8 cellular contexts compared by ENCODE assay signal in the genomic region with DNA sequence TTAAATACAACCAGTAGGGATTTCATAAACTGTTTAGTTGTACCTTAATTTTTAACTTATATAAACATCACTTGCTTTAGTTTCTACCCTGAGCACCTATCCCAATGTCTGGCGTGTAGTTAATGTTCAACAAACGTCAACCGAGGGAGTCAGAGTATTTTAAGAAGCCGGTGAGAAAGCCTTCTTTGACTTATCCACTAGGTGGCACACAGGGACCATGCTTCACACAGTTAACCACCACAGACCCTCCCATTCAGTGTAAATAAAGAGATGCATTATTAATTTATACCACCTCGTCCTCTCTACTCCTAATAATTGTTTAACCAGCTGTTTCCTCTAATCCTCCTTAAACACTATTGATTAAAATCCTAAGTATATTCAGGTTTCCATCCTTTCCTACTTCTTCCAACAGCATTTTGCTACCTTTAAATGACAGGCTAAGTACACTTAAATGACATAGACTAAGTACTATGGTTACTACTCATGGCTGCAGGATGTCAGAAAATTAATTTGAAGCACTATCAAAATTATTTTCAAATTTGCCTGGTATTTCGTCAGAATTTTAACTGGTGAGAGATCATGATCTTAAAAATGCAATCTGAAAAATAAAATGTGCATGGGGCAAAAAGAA. TPM values are rescaled to one million over a fixed set of nuclear protein-coding genes. Genes with fewer than 3 reads are reported as not detected.
DNase-seq lines count a peak whose midpoint lies in the region; ATAC-seq and TF ChIP-seq lines count a peak whose summit lies in the region.

No MANE protein-coding gene starts in this region.

- TF ChIP-seq CTCF in WERI-Rb-1 (IDR thresholded peaks at IDR 0.05; ENCODE audit: low read depth, low read length), result peak; percentile 75
- peak; percentile 71 for TF ChIP-seq CTCF in psoas muscle (IDR thresholded peaks at IDR 0.05)

- H3K4me3 Mint-ChIP-seq in activated T-helper 1 cell treated with anti-CD3 and anti-CD28 coated beads, Interleukin-12 subunit alpha, Interleukin-12 subunit beta, Interleukin-2, Interleukin-4 antibody, amounts not matched to agents 30 ng/mL and 10 ng/mL and 1 ng/mL, durations not matched to agents 14 hours and 24 hours and 36 hours, result no peak overlapping the region

- H3K9me3 ChIP-seq in WERI-Rb-1 (ENCODE audit: severe bottlenecking), result no peaks in the 10 kb centered on the region
- H3K9me3 ChIP-seq in psoas muscle, result no peaks in the 10 kb centered on the region

- H3K27ac Mint-ChIP-seq in activated T-helper 1 cell treated with anti-CD3 and anti-CD28 coated beads, Interleukin-12 subunit alpha, Interleukin-12 subunit beta, Interleukin-2, Interleukin-4 antibody, amounts not matched to agents 30 ng/mL and 10 ng/mL and 1 ng/mL, durations not matched to agents 14 hours and 24 hours and 36 hours, result no peak overlapping the region

- H3K27ac ChIP-seq in WERI-Rb-1 (no peak overlapping the region), psoas muscle (no peak overlapping the region)

- peaks cover 49% of the 10 kb centered on the region for H3K27me3 Mint-ChIP-seq in activated T-helper 1 cell treated with anti-CD3 and anti-CD28 coated beads, Interleukin-12 subunit alpha, Interleukin-12 subunit beta, Interleukin-2, Interleukin-4 antibody, amounts not matched to agents 30 ng/mL and 10 ng/mL and 1 ng/mL, durations not matched to agents 14 hours and 24 hours and 36 hours (ENCODE audit: insufficient read depth)

- H3K36me3 Mint-ChIP-seq in activated T-helper 1 cell treated with anti-CD3 and anti-CD28 coated beads, Interleukin-12 subunit alpha, Interleukin-12 subunit beta, Interleukin-2, Interleukin-4 antibody, amounts not matched to agents 30 ng/mL and 10 ng/mL and 1 ng/mL, durations not matched to agents 14 hours and 24 hours and 36 hours (ENCODE audit: low read depth), result peaks cover 2% of the 10 kb centered on the region

- H3K27me3 ChIP-seq in WERI-Rb-1 (ENCODE audit: insufficient read depth, low read depth, severe bottlenecking) (no peaks in the 10 kb centered on the region), psoas muscle (ENCODE audit: insufficient read depth in 3 of 3, low read length in 2 of 3) (peaks cover 2 to 32% (median 14%) of the 10 kb centered on the region in 3 donors)

- no peaks in the 10 kb centered on the region for H3K4me1 Mint-ChIP-seq in activated T-helper 1 cell treated with anti-CD3 and anti-CD28 coated beads, Interleukin-12 subunit alpha, Interleukin-12 subunit beta, Interleukin-2, Interleukin-4 antibody, amounts not matched to agents 30 ng/mL and 10 ng/mL and 1 ng/mL, durations not matched to agents 14 hours and 24 hours and 36 hours (ENCODE audit: low read depth)

- ATAC-seq in GM19452 (IDR thresholded peaks at IDR 0.05; ENCODE audit: unreplicated experiment) (peak; percentile 86), HG03342 (IDR thresholded peaks at IDR 0.05; ENCODE audit: unreplicated experiment) (peak; percentile 84), psoas muscle (peak in 2 of 4 donors; percentile 68 to 70)

- peak; percentile 85 for DNase-seq in DMS53 treated with DMSO at 0.1 percent for 48 hours (lab: John Stamatoyannopoulos, UW; ENCODE audit: unreplicated experiment)
- DNase-seq in NCI-H2171 (lab: John Stamatoyannopoulos, UW), result peak; percentile 23
- peak; percentile 44 for DNase-seq in WERI-Rb-1
- peak; percentile 47 for DNase-seq in germinal center (ENCODE audit: low spot score)
- no peak for DNase-seq in psoas muscle
- no peak for DNase-seq in activated T-helper 1 cell treated with anti-CD3 and anti-CD28 coated beads, Interleukin-12 subunit alpha, Interleukin-12 subunit beta, Interleukin-2, Interleukin-4 antibody, amounts not matched to agents 30 ng/mL and 10 ng/mL and 1 ng/mL, durations not matched to agents 14 hours and 24 hours and 36 hours (ENCODE audit: low spot score)

- no peaks in the 10 kb centered on the region for H3K9me3 Mint-ChIP-seq in activated T-helper 1 cell treated with anti-CD3 and anti-CD28 coated beads, Interleukin-12 subunit alpha, Interleukin-12 subunit beta, Interleukin-2, Interleukin-4 antibody, amounts not matched to agents 30 ng/mL and 10 ng/mL and 1 ng/mL, durations not matched to agents 14 hours and 24 hours and 36 hours

- intact Hi-C loops in psoas muscle (cut with DNase I), result no loop called here
- intact Hi-C loops in activated T-helper 1 cell treated with anti-CD3 and anti-CD28 coated beads, Interleukin-12 subunit alpha, Interleukin-12 subunit beta, Interleukin-2, Interleukin-4 antibody, amounts not matched to agents 30 ng/mL and 10 ng/mL and 1 ng/mL, durations not matched to agents 14 hours and 24 hours and 36 hours (cut with micrococcal nuclease), result loop anchor here (10.0 kb wide), 1 partner anchor 206 kb away; no protein-coding TSS in a partner anchor

- H3K36me3 ChIP-seq in WERI-Rb-1 (no peaks in the 10 kb centered on the region), psoas muscle (ENCODE audit: insufficient read depth in 1 of 2, low read depth in 1 of 2) (no peaks in the 10 kb centered on the region)

- WGBS in psoas muscle, 3 donors, result 6 to 8% (median 7%) methylated on average over 6 of the region's 6 CpGs

- H3K4me3 ChIP-seq in WERI-Rb-1 (ENCODE audit: low read depth, low read length), result no peak overlapping the region
- no peak overlapping the region for H3K4me3 ChIP-seq in psoas muscle

- no peaks in the 10 kb centered on the region for H3K4me1 ChIP-seq in psoas muscle

RNA-seq across cellular contexts. Expression of gene HAPLN1, which starts 2.3 kb away (rescaled TPM):
- not detected for total RNA-seq in psoas muscle
- polyA plus RNA-seq in psoas muscle, result not detected
- total RNA-seq in activated T-helper 1 cell treated with anti-CD3 and anti-CD28 coated beads, Interleukin-12 subunit alpha, Interleukin-12 subunit beta, Interleukin-2, Interleukin-4 antibody, amounts not matched to agents 30 ng/mL and 10 ng/mL and 1 ng/mL, durations not matched to agents 14 hours and 24 hours and 36 hours, result not detected in 2 replicates

Comparison
In these comparisons a context has a peak if more than half of its experiments do, and no peak if none do; other contexts are left out.
1. DNase-seq: peak in DMS53 treated with DMSO at 0.1 percent for 48 hours (single experiment), NCI-H2171 (single experiment), WERI-Rb-1 (single experiment) and germinal center (single experiment); none in psoas muscle (0 of 2) and activated T-helper 1 cell treated with anti-CD3 and anti-CD28 coated beads, Interleukin-12 subunit alpha, Interleukin-12 subunit beta, Interleukin-2, Interleukin-4 antibody, amounts not matched to agents 30 ng/mL and 10 ng/mL and 1 ng/mL, durations not matched to agents 14 hours and 24 hours and 36 hours (single experiment).